Comparison of ENCODE assay signal across 8 cellular contexts in genomic region chr17:74467221-74467951, GRCh38. TPM values are rescaled to one million over a fixed set of nuclear protein-coding genes. Genes with fewer than 3 reads are reported as not detected.
DNase-seq lines count a peak whose midpoint lies in the region; ATAC-seq and TF ChIP-seq lines count a peak whose summit lies in the region.

No MANE protein-coding gene starts in this region.

- no peak for DNase-seq in activated naive CD8-positive, alpha-beta T cell treated with anti-CD3 and anti-CD28 coated beads, Interleukin-2, amount 10 ng/mL, durations not matched to agents 7 days and 5 days
- no peak for DNase-seq in A673 (ENCODE audit: low spot score)
- no peak for DNase-seq in NCI-H2029 treated with DMSO at 0.1 percent for 48 hours (lab: John Stamatoyannopoulos, UW)
- DNase-seq in NCI-H510A (lab: John Stamatoyannopoulos, UW): no peak

- no TSS peak for BruUV-seq in A673 (replicated peaks; lab: Mats Ljungman, UMichigan)

- peak; percentile 46 for ATAC-seq in HG03108 (IDR thresholded peaks at IDR 0.05; ENCODE audit: unreplicated experiment)
- no peak for ATAC-seq in activated naive CD8-positive, alpha-beta T cell treated with anti-CD3 and anti-CD28 coated beads, Interleukin-2, amount 10 ng/mL, durations not matched to agents 7 days and 5 days (ENCODE audit: low read depth)

- H3K4me3 Mint-ChIP-seq in activated naive CD8-positive, alpha-beta T cell treated with anti-CD3 and anti-CD28 coated beads, Interleukin-2, amount 10 ng/mL, durations not matched to agents 7 days and 5 days: peak overlapping the region; percentile 75

- H3K27me3 ChIP-seq in BLaER1: peaks cover 40% of the 10 kb centered on the region
- peaks cover 6% of the 10 kb centered on the region for H3K27me3 ChIP-seq in rectal smooth muscle tissue (ENCODE audit: control insufficient read depth, insufficient read depth, low read length)
- no peaks in the 10 kb centered on the region for H3K27me3 ChIP-seq in A673 (replicated peaks; ENCODE audit: insufficient read depth, low read depth, low read length, poor library complexity)

- intact Hi-C loops in A673 (cut with micrococcal nuclease; ENCODE audit: unreplicated experiment): no loop called here

- H3K4me1 ChIP-seq in BLaER1 (peaks cover 45% of the 10 kb centered on the region), rectal smooth muscle tissue (ENCODE audit: control insufficient read depth, insufficient read depth, low read length) (no peaks in the 10 kb centered on the region), A673 (ENCODE audit: insufficient read depth, low read length, poor library complexity, severe bottlenecking) (no peaks in the 10 kb centered on the region)

- POLR2A ChIA-PET in activated naive CD8-positive, alpha-beta T cell treated with anti-CD3 and anti-CD28 coated beads, Interleukin-2, amount 10 ng/mL, durations not matched to agents 7 days and 5 days (lab: Charles Lee): no interaction called here
- POLR2A ChIA-PET in A673 (lab: Charles Lee; ENCODE audit: low non-redundant PET): no interaction called here

- no peak overlapping the region for H3K27ac ChIP-seq in BLaER1
- H3K27ac ChIP-seq in rectal smooth muscle tissue (ENCODE audit: low read depth, low read length): no peak overlapping the region
- no peak overlapping the region for H3K27ac ChIP-seq in A673 (ENCODE audit: low read depth, low read length, poor library complexity, severe bottlenecking)

- H3K27ac Mint-ChIP-seq in activated naive CD8-positive, alpha-beta T cell treated with anti-CD3 and anti-CD28 coated beads, Interleukin-2, amount 10 ng/mL, durations not matched to agents 7 days and 5 days: peak overlapping the region; percentile 75

- no peak for TF ChIP-seq CTCF in A673 (conservative IDR thresholded peaks at IDR 0.05; ENCODE audit: low read depth, low read length)

- H4K20me1 ChIP-seq in BLaER1: peaks cover 11% of the 10 kb centered on the region; the same call in 1 of the 2 replicates

- no peak overlapping the region for H3K4me3 ChIP-seq in BLaER1
- H3K4me3 ChIP-seq in rectal smooth muscle tissue (ENCODE audit: low read length): peak overlapping the region; percentile 9
- no peak overlapping the region for H3K4me3 ChIP-seq in A673 (ENCODE audit: low read depth, low read length, poor library complexity, severe bottlenecking)

- H3K36me3 ChIP-seq in BLaER1 (no peaks in the 10 kb centered on the region), rectal smooth muscle tissue (ENCODE audit: control insufficient read depth, insufficient read depth, low read length) (no peaks in the 10 kb centered on the region), A673 (ENCODE audit: insufficient read depth, low read length, poor library complexity, severe bottlenecking) (no peaks in the 10 kb centered on the region)

- H3K4me2 ChIP-seq in BLaER1: peak overlapping the region; percentile 55; the same call in 1 of the 2 replicates

- TF ChIP-seq POLR2A in GM19193 (IDR thresholded peaks at IDR 0.05; ENCODE audit: extremely low read depth, insufficient read depth, insufficient read length): peak; percentile 38

- peaks cover 2% of the 10 kb centered on the region for H3K36me3 Mint-ChIP-seq in activated naive CD8-positive, alpha-beta T cell treated with anti-CD3 and anti-CD28 coated beads, Interleukin-2, amount 10 ng/mL, durations not matched to agents 7 days and 5 days

- H3K9me3 ChIP-seq in BLaER1 (no peaks in the 10 kb centered on the region), A673 (ENCODE audit: low read depth, low read length, poor library complexity, severe bottlenecking) (no peaks in the 10 kb centered on the region)

- no peak overlapping the region for H3K9ac ChIP-seq in BLaER1
- no peak overlapping the region for H3K9ac ChIP-seq in rectal smooth muscle tissue (ENCODE audit: low read length)

- H3K9me3 Mint-ChIP-seq in activated naive CD8-positive, alpha-beta T cell treated with anti-CD3 and anti-CD28 coated beads, Interleukin-2, amount 10 ng/mL, durations not matched to agents 7 days and 5 days: no peaks in the 10 kb centered on the region

- CTCF ChIA-PET in A673 (lab: Charles Lee): no interaction called here

- H3K27me3 Mint-ChIP-seq in activated naive CD8-positive, alpha-beta T cell treated with anti-CD3 and anti-CD28 coated beads, Interleukin-2, amount 10 ng/mL, durations not matched to agents 7 days and 5 days: peaks cover 9% of the 10 kb centered on the region

- peaks cover 27% of the 10 kb centered on the region for H3K4me1 Mint-ChIP-seq in activated naive CD8-positive, alpha-beta T cell treated with anti-CD3 and anti-CD28 coated beads, Interleukin-2, amount 10 ng/mL, durations not matched to agents 7 days and 5 days

RNA-seq across cellular contexts. Expression of gene CD300A, which starts 1.0 kb away (rescaled TPM):
- total RNA-seq in activated naive CD8-positive, alpha-beta T cell treated with anti-CD3 and anti-CD28 coated beads, Interleukin-2, amount 10 ng/mL, durations not matched to agents 7 days and 5 days: 10 to 100 TPM; 10.6 to 12.7 TPM
- total RNA-seq in A673 (2021): not detected in 2 replicates

RNA-seq across cellular contexts. Expression of gene GPRC5C, which starts 35.5 kb away (rescaled TPM):
- not detected for total RNA-seq in activated naive CD8-positive, alpha-beta T cell treated with anti-CD3 and anti-CD28 coated beads, Interleukin-2, amount 10 ng/mL, durations not matched to agents 7 days and 5 days
- total RNA-seq in A673 (2021): 0.57 TPM in 1 of 2 replicates, not detected in the other

Comparison
In these comparisons a context has a peak if more than half of its experiments do, and no peak if none do; other contexts are left out.
1. RNA of gene CD300A, which starts 1.0 kb away (total RNA-seq): 10.6 to 12.7 TPM in activated naive CD8-positive, alpha-beta T cell treated with anti-CD3 and anti-CD28 coated beads, Interleukin-2, amount 10 ng/mL, durations not matched to agents 7 days and 5 days; not detected in A673; every median in the first group is over 10 times any median in the second.